ENCODE assay signal across 13 cellular contexts in genomic region chr13:51681037-51681678, GRCh38.
DNase-seq lines count a peak whose midpoint lies in the region; ATAC-seq and TF ChIP-seq lines count a peak whose summit lies in the region.
"Had no signal": no experiment of that assay in that cellular context is flagged by ENCODE, and none has a peak within 500 bp of the region (broad histone marks: within the 10 kb centered on the region; RNA-seq: fewer than 3 reads in every experiment).

No MANE protein-coding gene starts in this region.

- peak; percentile 13 for DNase-seq in DMS53 (lab: John Stamatoyannopoulos, UW)
- DNase-seq in HS-5 (ENCODE audit: low read depth) = peak; percentile 45
- DNase-seq in amniotic stem cell (lab: John Stamatoyannopoulos, UW) = peak; percentile 16
- peak; percentile 44 for DNase-seq in kidney tubule cell (ENCODE audit: low spot score)
- DNase-seq in GM13976 (ENCODE audit: low spot score) = no peak
- no peak for DNase-seq in SHP77 treated with DMSO at 0.1 percent for 48 hours (lab: John Stamatoyannopoulos, UW)
- DNase-seq: activated naive CD8-positive, alpha-beta T cell treated with anti-CD3 and anti-CD28 coated beads, Interleukin-2, amount 10 ng/mL, durations not matched to agents 7 days and 5 days; Kasumi-1; mesendoderm; stimulated activated naive CD4-positive, alpha-beta T cell had no signal

- TF ChIP-seq CTCF in GM13976 (IDR thresholded peaks at IDR 0.05; ENCODE audit: borderline replicate concordance, control extremely low read depth, extremely low read depth, insufficient read depth, missing control alignments) = no peak

- in situ Hi-C loops in GM13976 (cut with MboI; ENCODE audit: low sequenced_read_pairs, unreplicated experiment) = no loop called here

- ATAC-seq in HG02840 (IDR thresholded peaks at IDR 0.05; ENCODE audit: low FRiP score, unreplicated experiment) = no peak
- ATAC-seq in HG03520 (IDR thresholded peaks at IDR 0.05; ENCODE audit: unreplicated experiment) = no peak
- ATAC-seq: WTC11 had no signal

Comparison
In these comparisons a context has a peak if more than half of its experiments do, and no peak if none do; other contexts are left out.
1. DNase-seq: peak in DMS53 (single experiment), HS-5 (single experiment), amniotic stem cell (single experiment) and kidney tubule cell (single experiment); none in GM13976 (single experiment) and SHP77 treated with DMSO at 0.1 percent for 48 hours (single experiment).